1 cellular context compared by ENCODE assay signal in the genomic region with DNA sequence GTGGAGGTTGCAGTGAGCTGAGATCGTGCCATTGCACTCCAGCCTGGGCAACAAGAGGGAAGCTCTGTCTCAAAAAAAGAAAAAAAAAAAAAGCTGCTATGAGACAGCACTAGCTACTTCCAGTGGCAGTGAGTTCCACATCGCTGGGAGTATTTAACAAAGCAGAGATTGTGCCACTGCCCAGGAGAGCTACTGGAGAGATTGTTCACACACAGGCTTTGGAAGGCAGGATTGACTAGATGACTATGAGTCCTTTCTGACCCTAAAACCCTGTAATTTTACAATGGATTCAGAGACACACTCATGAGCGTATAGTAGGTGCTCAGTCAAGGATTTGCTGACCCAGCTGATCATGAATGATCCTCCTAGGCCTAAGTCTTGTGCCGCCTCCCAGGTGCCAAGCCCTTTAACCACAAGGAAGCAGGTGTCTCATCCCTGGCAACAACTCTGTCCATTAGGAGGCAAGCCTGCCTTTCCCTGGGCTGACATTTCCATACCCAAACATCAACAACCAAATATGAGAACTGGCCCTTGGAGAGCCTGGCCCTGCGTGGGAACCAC.
TF ChIP-seq lines count a peak whose summit lies in the region.

No MANE protein-coding gene starts in this region.

TF ChIP-seq in IMR-90, 13 proteins besides CTCF, POLR2A, EP300 and RAD21:
- no peak for TF ChIP-seq NFE2L2 (IDR thresholded peaks at IDR 0.05; ENCODE audit: low read depth, low read length)
- TF ChIP-seq MAFK (IDR thresholded peaks at IDR 0.05; ENCODE audit: low read depth, low read length): peak; percentile 72
